1 cellular context compared by ENCODE assay signal in genomic region chr2:168165985-168166901, GRCh38.
TF ChIP-seq lines count a peak whose summit lies in the region.

No MANE protein-coding gene starts in this region.

TF ChIP-seq in HepG2, 621 proteins besides CTCF, POLR2A, EP300 and RAD21 (continued from another document and continues in another):
- TF ChIP-seq RERE (CRISPR knock-in tag; IDR thresholded peaks at IDR 0.05; ENCODE audit: low read depth) (peak; percentile 46; the same call in 1 of the 2 replicates), E2F5 (CRISPR knock-in tag; conservative IDR thresholded peaks at IDR 0.05) (no peak), DNMT1 (CRISPR knock-in tag; IDR thresholded peaks at IDR 0.05) (no peak), NR1H2 (CRISPR knock-in tag; IDR thresholded peaks at IDR 0.05; ENCODE audit: borderline replicate concordance, low read depth) (no peak), ZNF121 (CRISPR knock-in tag; IDR thresholded peaks at IDR 0.05) (no peak), TBX3 (IDR thresholded peaks at IDR 0.05; ENCODE audit: borderline replicate concordance) (no peak), ZNF160 (CRISPR knock-in tag; IDR thresholded peaks at IDR 0.05) (no peak), DZIP1 (CRISPR knock-in tag; IDR thresholded peaks at IDR 0.05) (no peak), TBL1XR1 (IDR thresholded peaks at IDR 0.05; ENCODE audit: borderline replicate concordance, low read length, partially characterized antibody) (no peak), PRMT3 (CRISPR knock-in tag; IDR thresholded peaks at IDR 0.05; ENCODE audit: borderline replicate concordance, low read depth) (no peak), FOXJ3 (CRISPR knock-in tag; IDR thresholded peaks at IDR 0.05; ENCODE audit: borderline replicate concordance) (peak; percentile 62; the same call in 1 of the 2 replicates), TCF12 (IDR thresholded peaks at IDR 0.05) (no peak), TCF12 (CRISPR knock-in tag; IDR thresholded peaks at IDR 0.05) (no peak), KMT2B (CRISPR knock-in tag; IDR thresholded peaks at IDR 0.05) (no peak), PATZ1 (CRISPR knock-in tag; IDR thresholded peaks at IDR 0.05) (no peak), JUND (CRISPR knock-in tag; IDR thresholded peaks at IDR 0.05) (no peak), CREM (IDR thresholded peaks at IDR 0.05) (peak; percentile 22; the same call in 1 of the 2 replicates), CREM (CRISPR knock-in tag; IDR thresholded peaks at IDR 0.05) (no peak), KAT8 (CRISPR knock-in tag; IDR thresholded peaks at IDR 0.05) (no peak), GABPA (IDR thresholded peaks at IDR 0.05; ENCODE audit: low read depth, low read length) (no peak), GABPA (CRISPR knock-in tag; IDR thresholded peaks at IDR 0.05; ENCODE audit: low read depth) (no peak; the same call in 1 of the 2 replicates), TOE1 (CRISPR knock-in tag; IDR thresholded peaks at IDR 0.05) (0 out of 2 replicates have a peak, but pooled peaks have one; percentile 16), ZNF446 (CRISPR knock-in tag; IDR thresholded peaks at IDR 0.05) (no peak), FOSL1 (CRISPR knock-in tag; IDR thresholded peaks at IDR 0.05; ENCODE audit: borderline replicate concordance) (no peak), NFYB (CRISPR knock-in tag; IDR thresholded peaks at IDR 0.05) (no peak), ZBTB21 (CRISPR knock-in tag; IDR thresholded peaks at IDR 0.05) (no peak), MBNL3 (CRISPR knock-in tag; conservative IDR thresholded peaks at IDR 0.05) (no peak), ZNF557 (CRISPR knock-in tag; IDR thresholded peaks at IDR 0.05) (no peak), XRCC5 (optimal IDR thresholded peaks at IDR 0.05; ENCODE audit: low read length) (no peak), ARNTL (CRISPR knock-in tag; IDR thresholded peaks at IDR 0.05) (no peak), CENPBD1 (CRISPR knock-in tag; IDR thresholded peaks at IDR 0.05; ENCODE audit: borderline replicate concordance, low read depth) (no peak), DBP (CRISPR knock-in tag; IDR thresholded peaks at IDR 0.05; ENCODE audit: not compliant biosample characterization) (no peak), ZNF256 (CRISPR knock-in tag; conservative IDR thresholded peaks at IDR 0.05) (no peak), ZNF333 (CRISPR knock-in tag; IDR thresholded peaks at IDR 0.05; ENCODE audit: borderline replicate concordance) (no peak), ZBTB3 (CRISPR knock-in tag; IDR thresholded peaks at IDR 0.05; ENCODE audit: borderline replicate concordance, low read depth) (no peak), NFE2 (CRISPR knock-in tag; IDR thresholded peaks at IDR 0.05) (no peak), ZBTB20 (CRISPR knock-in tag; IDR thresholded peaks at IDR 0.05; ENCODE audit: borderline replicate concordance, low read depth) (no peak), ARHGAP35 (CRISPR knock-in tag; IDR thresholded peaks at IDR 0.05; ENCODE audit: borderline replicate concordance) (no peak), KLF12 (CRISPR knock-in tag; IDR thresholded peaks at IDR 0.05; ENCODE audit: borderline replicate concordance) (no peak), FOXC1 (CRISPR knock-in tag; IDR thresholded peaks at IDR 0.05; ENCODE audit: borderline replicate concordance) (no peak), MXD4 (CRISPR knock-in tag; IDR thresholded peaks at IDR 0.05) (no peak), THAP8 (CRISPR knock-in tag; IDR thresholded peaks at IDR 0.05; ENCODE audit: borderline replicate concordance) (no peak), ZFP82 (CRISPR knock-in tag; IDR thresholded peaks at IDR 0.05; ENCODE audit: borderline replicate concordance) (no peak), ZNF326 (CRISPR knock-in tag; IDR thresholded peaks at IDR 0.05; ENCODE audit: borderline replicate concordance) (no peak), KAT2B (IDR thresholded peaks at IDR 0.05; ENCODE audit: borderline replicate concordance, low read depth, low read length) (no peak), ZNF225 (CRISPR knock-in tag; IDR thresholded peaks at IDR 0.05) (no peak), IRF2 (CRISPR knock-in tag; IDR thresholded peaks at IDR 0.05) (no peak)
- TF ChIP-seq, protein P1, sequence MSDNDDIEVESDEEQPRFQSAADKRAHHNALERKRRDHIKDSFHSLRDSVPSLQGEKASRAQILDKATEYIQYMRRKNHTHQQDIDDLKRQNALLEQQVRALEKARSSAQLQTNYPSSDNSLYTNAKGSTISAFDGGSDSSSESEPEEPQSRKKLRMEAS (IDR thresholded peaks at IDR 0.05) = no peak
- TF ChIP-seq, protein P2, sequence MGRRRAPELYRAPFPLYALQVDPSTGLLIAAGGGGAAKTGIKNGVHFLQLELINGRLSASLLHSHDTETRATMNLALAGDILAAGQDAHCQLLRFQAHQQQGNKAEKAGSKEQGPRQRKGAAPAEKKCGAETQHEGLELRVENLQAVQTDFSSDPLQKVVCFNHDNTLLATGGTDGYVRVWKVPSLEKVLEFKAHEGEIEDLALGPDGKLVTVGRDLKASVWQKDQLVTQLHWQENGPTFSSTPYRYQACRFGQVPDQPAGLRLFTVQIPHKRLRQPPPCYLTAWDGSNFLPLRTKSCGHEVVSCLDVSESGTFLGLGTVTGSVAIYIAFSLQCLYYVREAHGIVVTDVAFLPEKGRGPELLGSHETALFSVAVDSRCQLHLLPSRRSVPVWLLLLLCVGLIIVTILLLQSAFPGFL (CRISPR knock-in tag; IDR thresholded peaks at IDR 0.05) = no peak
- TF ChIP-seq, protein P3, sequence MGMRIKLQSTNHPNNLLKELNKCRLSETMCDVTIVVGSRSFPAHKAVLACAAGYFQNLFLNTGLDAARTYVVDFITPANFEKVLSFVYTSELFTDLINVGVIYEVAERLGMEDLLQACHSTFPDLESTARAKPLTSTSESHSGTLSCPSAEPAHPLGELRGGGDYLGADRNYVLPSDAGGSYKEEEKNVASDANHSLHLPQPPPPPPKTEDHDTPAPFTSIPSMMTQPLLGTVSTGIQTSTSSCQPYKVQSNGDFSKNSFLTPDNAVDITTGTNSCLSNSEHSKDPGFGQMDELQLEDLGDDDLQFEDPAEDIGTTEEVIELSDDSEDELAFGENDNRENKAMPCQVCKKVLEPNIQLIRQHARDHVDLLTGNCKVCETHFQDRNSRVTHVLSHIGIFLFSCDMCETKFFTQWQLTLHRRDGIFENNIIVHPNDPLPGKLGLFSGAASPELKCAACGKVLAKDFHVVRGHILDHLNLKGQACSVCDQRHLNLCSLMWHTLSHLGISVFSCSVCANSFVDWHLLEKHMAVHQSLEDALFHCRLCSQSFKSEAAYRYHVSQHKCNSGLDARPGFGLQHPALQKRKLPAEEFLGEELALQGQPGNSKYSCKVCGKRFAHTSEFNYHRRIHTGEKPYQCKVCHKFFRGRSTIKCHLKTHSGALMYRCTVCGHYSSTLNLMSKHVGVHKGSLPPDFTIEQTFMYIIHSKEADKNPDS (CRISPR knock-in tag; IDR thresholded peaks at IDR 0.05) = no peak
- TF ChIP-seq, protein P4, sequence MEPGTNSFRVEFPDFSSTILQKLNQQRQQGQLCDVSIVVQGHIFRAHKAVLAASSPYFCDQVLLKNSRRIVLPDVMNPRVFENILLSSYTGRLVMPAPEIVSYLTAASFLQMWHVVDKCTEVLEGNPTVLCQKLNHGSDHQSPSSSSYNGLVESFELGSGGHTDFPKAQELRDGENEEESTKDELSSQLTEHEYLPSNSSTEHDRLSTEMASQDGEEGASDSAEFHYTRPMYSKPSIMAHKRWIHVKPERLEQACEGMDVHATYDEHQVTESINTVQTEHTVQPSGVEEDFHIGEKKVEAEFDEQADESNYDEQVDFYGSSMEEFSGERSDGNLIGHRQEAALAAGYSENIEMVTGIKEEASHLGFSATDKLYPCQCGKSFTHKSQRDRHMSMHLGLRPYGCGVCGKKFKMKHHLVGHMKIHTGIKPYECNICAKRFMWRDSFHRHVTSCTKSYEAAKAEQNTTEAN (CRISPR knock-in tag; conservative IDR thresholded peaks at IDR 0.05) = peak; percentile 75; the same call in 1 of the 2 replicates
